Comparison of ENCODE assay signal across 8 cellular contexts in genomic region chr15:40069178-40070165, GRCh38. TPM values are rescaled to one million over a fixed set of nuclear protein-coding genes. Genes with fewer than 3 reads are reported as not detected.
DNase-seq lines count a peak whose midpoint lies in the region; ATAC-seq and TF ChIP-seq lines count a peak whose summit lies in the region.

No MANE protein-coding gene starts in this region.

- CTCF ChIA-PET in Calu3 (lab: Charles Lee) = interaction anchor here (0.7 to 0.8 kb wide), 4 partner anchors 14 to 270 kb away, joined by 5 to 8 read pairs (median 6); no protein-coding TSS in a partner anchor

- H3K4me3 Mint-ChIP-seq in Calu3 (ENCODE audit: low read depth, unreplicated experiment) = no peak overlapping the region

- no peak overlapping the region for H3K27ac Mint-ChIP-seq in Calu3 (ENCODE audit: unreplicated experiment)

- peak overlapping the region; percentile 74 for H3K14ac ChIP-seq in trophoblast cell (ENCODE audit: low read length)

- no peaks in the 10 kb centered on the region for H3K27me3 Mint-ChIP-seq in Calu3 (ENCODE audit: unreplicated experiment)

- no peaks in the 10 kb centered on the region for H3K36me3 ChIP-seq in trophoblast cell (ENCODE audit: control insufficient read depth in 1 of 2, insufficient read depth in 2 of 2, low read length in 2 of 2)

- H4K12ac ChIP-seq in trophoblast cell (ENCODE audit: low read depth, low read length) = no peak overlapping the region

- peak overlapping the region; percentile 60 for H2BK120ac ChIP-seq in trophoblast cell (ENCODE audit: insufficient read depth, low read length, poor library complexity)

- H3K4me1 Mint-ChIP-seq in Calu3 (ENCODE audit: low read depth, unreplicated experiment) = peaks cover 7% of the 10 kb centered on the region

- H3K4me1 ChIP-seq in trophoblast cell (ENCODE audit: control insufficient read depth in 1 of 2, insufficient read depth in 2 of 2, low read length in 2 of 2) = peaks cover 13% of the 10 kb centered on the region in 2 experiments

- H3K9ac ChIP-seq in trophoblast cell (ENCODE audit: low read length) = no peak overlapping the region

- peak overlapping the region; percentile 88 for H4K91ac ChIP-seq in trophoblast cell (ENCODE audit: low read depth, low read length)

- intact Hi-C loops in Calu3 (cut with micrococcal nuclease; ENCODE audit: unreplicated experiment) = loop anchor here (5.0 kb wide), 1 partner anchor 38 kb away; the partner anchor contains the start of gene BMF

- WGBS in trophoblast cell (ENCODE audit: extremely low coverage, insufficient coverage, insufficient read length) = no CpG with 5 or more reads among the region's 32 CpGs

- no peak for TF ChIP-seq CTCF in Calu3 (IDR thresholded peaks at IDR 0.05; ENCODE audit: unreplicated experiment)

- no peaks in the 10 kb centered on the region for H3K9me3 Mint-ChIP-seq in Calu3 (ENCODE audit: low read depth, unreplicated experiment)

- no peak overlapping the region for H3K23ac ChIP-seq in trophoblast cell (ENCODE audit: low read length)

- H3K79me2 ChIP-seq in trophoblast cell (ENCODE audit: control insufficient read depth, insufficient read depth, low read length, poor library complexity) = peaks cover 3% of the 10 kb centered on the region

- DNase-seq in Calu3 (peak; percentile 96), M059J (ENCODE audit: low read depth) (peak; percentile 96), SK-MEL-5 (ENCODE audit: low read depth, low spot score) (peak; percentile 88), globus pallidus (ENCODE audit: low spot score) (peak; percentile 98), trophoblast cell (no peak)

- H3K4me2 ChIP-seq in trophoblast cell (ENCODE audit: low read length) = no peak overlapping the region

- H3K79me1 ChIP-seq in trophoblast cell (ENCODE audit: low read length) = peaks cover 8% of the 10 kb centered on the region

- no peak overlapping the region for H3K4me3 ChIP-seq in trophoblast cell (ENCODE audit: low read depth, low read length)

- H2BK12ac ChIP-seq in trophoblast cell (ENCODE audit: low read length) = peak overlapping the region; percentile 90

- peak overlapping the region; percentile 25 for H4K8ac ChIP-seq in trophoblast cell (ENCODE audit: low read depth, low read length)

- no peak overlapping the region for H3K27ac ChIP-seq in trophoblast cell (ENCODE audit: low read depth, low read length)

- in situ Hi-C loops in SK-MEL-5 (cut with HindIII; ENCODE audit: low pct_unique_long_range_greater_than_20kb, low sequenced_read_pairs) = no loop called here

- no TSS peak for BruUV-seq in Calu3 (replicated peaks; lab: Mats Ljungman, UMichigan)

- peak overlapping the region; percentile 99 for H2AK5ac ChIP-seq in trophoblast cell (ENCODE audit: low read length)

- H3K27me3 ChIP-seq in trophoblast cell (ENCODE audit: insufficient read depth, low read length) = no peaks in the 10 kb centered on the region

- no peaks in the 10 kb centered on the region for H3K9me3 ChIP-seq in trophoblast cell (ENCODE audit: insufficient read depth, low read depth, low read length)

- H3K18ac ChIP-seq in trophoblast cell (ENCODE audit: low read length) = peak overlapping the region; percentile 88

- H2BK5ac ChIP-seq in trophoblast cell (ENCODE audit: low read depth, low read length, poor library complexity) = peak overlapping the region; percentile 26

- peak overlapping the region; percentile 23 for H2AFZ ChIP-seq in trophoblast cell (ENCODE audit: insufficient read depth, low read length, poor library complexity)

- H3K4ac ChIP-seq in trophoblast cell (ENCODE audit: low read depth, low read length) = peak overlapping the region; percentile 59

- peak; percentile 62 for ATAC-seq in GM21447 (IDR thresholded peaks at IDR 0.05; ENCODE audit: unreplicated experiment)
- ATAC-seq in GM21526 (IDR thresholded peaks at IDR 0.05; ENCODE audit: low FRiP score, unreplicated experiment) = no peak
- no peak for ATAC-seq in GM18519 (IDR thresholded peaks at IDR 0.05; ENCODE audit: low FRiP score, unreplicated experiment)

- H3K36me3 Mint-ChIP-seq in Calu3 (ENCODE audit: insufficient read depth, unreplicated experiment) = no peaks in the 10 kb centered on the region

RNA-seq across cellular contexts. Expression of gene SRP14, which starts 30.5 kb away (rescaled TPM):
- total RNA-seq in Calu3 (2022) = 96.5 and 113 TPM in 2 replicates
- 236 and 307 TPM in 2 replicates for total RNA-seq in M059J (2014; rRNA removed; shearing (Covaris generic))
- total RNA-seq in SK-MEL-5 (2014; rRNA removed; shearing (Covaris generic)) = 360 and 428 TPM in 2 replicates
- 350 and 532 TPM in 2 replicates for polyA plus RNA-seq in SK-MEL-5 (2015; cell fraction: cytosol; rRNA removed)
- 73.9 and 74.1 TPM in 2 replicates for polyA plus RNA-seq in SK-MEL-5 (2015; cell fraction: nucleus; rRNA removed)
- polyA plus RNA-seq in trophoblast cell (2013) = 497 and 515 TPM in 2 replicates

RNA-seq across cellular contexts. Expression of gene BMF, which starts 39.2 kb away (rescaled TPM):
- 7.9 and 11.5 TPM in 2 replicates for total RNA-seq in Calu3 (2022)
- 5.4 and 12.1 TPM in 2 replicates for total RNA-seq in M059J (2014; rRNA removed; shearing (Covaris generic))
- total RNA-seq in SK-MEL-5 (2014; rRNA removed; shearing (Covaris generic)) = 6.9 and 7.8 TPM in 2 replicates
- polyA plus RNA-seq in SK-MEL-5 (2015; cell fraction: cytosol; rRNA removed) = 10.0 and 12.2 TPM in 2 replicates
- 14.8 and 33.6 TPM in 2 replicates for polyA plus RNA-seq in SK-MEL-5 (2015; cell fraction: nucleus; rRNA removed)
- polyA plus RNA-seq in trophoblast cell (2013) = 20.8 and 22.5 TPM in 2 replicates

Comparison
In these comparisons a context has a peak if more than half of its experiments do, and no peak if none do; other contexts are left out.
1. DNase-seq: peak in Calu3 (single experiment), M059J (single experiment), SK-MEL-5 (single experiment) and globus pallidus (single experiment); none in trophoblast cell (0 of 2).